In genomic region chr20:45971675-45972499, GRCh38 we compare ENCODE assay signal across 1 cellular context.
TF ChIP-seq lines count a peak whose summit lies in the region.

TSS of gene ZNF335 (minus strand) at chr20:45972203. CDS start at chr20:45971410, 793 bp downstream.

TF ChIP-seq in HepG2, 621 proteins besides CTCF, POLR2A, EP300 and RAD21 (continued from another document and continues in another):
- peak; percentile 72; the same call in 1 of the 2 replicates for TF ChIP-seq ZBED4 (CRISPR knock-in tag; IDR thresholded peaks at IDR 0.05; ENCODE audit: borderline replicate concordance)
- peak; percentile 67; the same call in 1 of the 2 replicates for TF ChIP-seq STAT5B (CRISPR knock-in tag; IDR thresholded peaks at IDR 0.05)
- peak; percentile 92 for TF ChIP-seq PHF5A (CRISPR knock-in tag; IDR thresholded peaks at IDR 0.05; ENCODE audit: low read depth, unreplicated experiment)
- TF ChIP-seq SSRP1 (CRISPR knock-in tag; IDR thresholded peaks at IDR 0.05): peak; percentile 84; the same call in 1 of the 2 replicates
- peak; percentile 42; the same call in 1 of the 2 replicates for TF ChIP-seq CEBPG (CRISPR knock-in tag; IDR thresholded peaks at IDR 0.05)
- TF ChIP-seq, protein P1, sequence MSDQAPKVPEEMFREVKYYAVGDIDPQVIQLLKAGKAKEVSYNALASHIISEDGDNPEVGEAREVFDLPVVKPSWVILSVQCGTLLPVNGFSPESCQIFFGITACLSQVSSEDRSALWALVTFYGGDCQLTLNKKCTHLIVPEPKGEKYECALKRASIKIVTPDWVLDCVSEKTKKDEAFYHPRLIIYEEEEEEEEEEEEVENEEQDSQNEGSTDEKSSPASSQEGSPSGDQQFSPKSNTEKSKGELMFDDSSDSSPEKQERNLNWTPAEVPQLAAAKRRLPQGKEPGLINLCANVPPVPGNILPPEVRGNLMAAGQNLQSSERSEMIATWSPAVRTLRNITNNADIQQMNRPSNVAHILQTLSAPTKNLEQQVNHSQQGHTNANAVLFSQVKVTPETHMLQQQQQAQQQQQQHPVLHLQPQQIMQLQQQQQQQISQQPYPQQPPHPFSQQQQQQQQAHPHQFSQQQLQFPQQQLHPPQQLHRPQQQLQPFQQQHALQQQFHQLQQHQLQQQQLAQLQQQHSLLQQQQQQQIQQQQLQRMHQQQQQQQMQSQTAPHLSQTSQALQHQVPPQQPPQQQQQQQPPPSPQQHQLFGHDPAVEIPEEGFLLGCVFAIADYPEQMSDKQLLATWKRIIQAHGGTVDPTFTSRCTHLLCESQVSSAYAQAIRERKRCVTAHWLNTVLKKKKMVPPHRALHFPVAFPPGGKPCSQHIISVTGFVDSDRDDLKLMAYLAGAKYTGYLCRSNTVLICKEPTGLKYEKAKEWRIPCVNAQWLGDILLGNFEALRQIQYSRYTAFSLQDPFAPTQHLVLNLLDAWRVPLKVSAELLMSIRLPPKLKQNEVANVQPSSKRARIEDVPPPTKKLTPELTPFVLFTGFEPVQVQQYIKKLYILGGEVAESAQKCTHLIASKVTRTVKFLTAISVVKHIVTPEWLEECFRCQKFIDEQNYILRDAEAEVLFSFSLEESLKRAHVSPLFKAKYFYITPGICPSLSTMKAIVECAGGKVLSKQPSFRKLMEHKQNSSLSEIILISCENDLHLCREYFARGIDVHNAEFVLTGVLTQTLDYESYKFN (CRISPR knock-in tag; conservative IDR thresholded peaks at IDR 0.05): peak; percentile 60
- TF ChIP-seq ZKSCAN5 (CRISPR knock-in tag; IDR thresholded peaks at IDR 0.05): no peak; the same call in none of the 2 replicates
- TF ChIP-seq HNF1A (IDR thresholded peaks at IDR 0.05; ENCODE audit: low read depth): peak; percentile 64; the same call in 1 of the 2 replicates
- TF ChIP-seq HNF1A (CRISPR knock-in tag; IDR thresholded peaks at IDR 0.05; ENCODE audit: borderline replicate concordance): peak; percentile 60; the same call in 1 of the 2 replicates
- TF ChIP-seq ZMYM4 (CRISPR knock-in tag; IDR thresholded peaks at IDR 0.05): peak; percentile 90
- TF ChIP-seq PRMT3 (CRISPR knock-in tag; IDR thresholded peaks at IDR 0.05; ENCODE audit: borderline replicate concordance, low read depth): peak; percentile 23; the same call in 1 of the 2 replicates
- TF ChIP-seq ZNF790 (CRISPR knock-in tag; IDR thresholded peaks at IDR 0.05; ENCODE audit: borderline replicate concordance): peak; percentile 97
- TF ChIP-seq ZNF672 (CRISPR knock-in tag; IDR thresholded peaks at IDR 0.05): peak; percentile 68; the same call in 1 of the 2 replicates
- peak; percentile 57; the same call in 1 of the 2 replicates for TF ChIP-seq ZSCAN20 (CRISPR knock-in tag; IDR thresholded peaks at IDR 0.05; ENCODE audit: borderline replicate concordance)
- no peak for TF ChIP-seq NFATC3 (CRISPR knock-in tag; IDR thresholded peaks at IDR 0.05)
- TF ChIP-seq, protein P2, sequence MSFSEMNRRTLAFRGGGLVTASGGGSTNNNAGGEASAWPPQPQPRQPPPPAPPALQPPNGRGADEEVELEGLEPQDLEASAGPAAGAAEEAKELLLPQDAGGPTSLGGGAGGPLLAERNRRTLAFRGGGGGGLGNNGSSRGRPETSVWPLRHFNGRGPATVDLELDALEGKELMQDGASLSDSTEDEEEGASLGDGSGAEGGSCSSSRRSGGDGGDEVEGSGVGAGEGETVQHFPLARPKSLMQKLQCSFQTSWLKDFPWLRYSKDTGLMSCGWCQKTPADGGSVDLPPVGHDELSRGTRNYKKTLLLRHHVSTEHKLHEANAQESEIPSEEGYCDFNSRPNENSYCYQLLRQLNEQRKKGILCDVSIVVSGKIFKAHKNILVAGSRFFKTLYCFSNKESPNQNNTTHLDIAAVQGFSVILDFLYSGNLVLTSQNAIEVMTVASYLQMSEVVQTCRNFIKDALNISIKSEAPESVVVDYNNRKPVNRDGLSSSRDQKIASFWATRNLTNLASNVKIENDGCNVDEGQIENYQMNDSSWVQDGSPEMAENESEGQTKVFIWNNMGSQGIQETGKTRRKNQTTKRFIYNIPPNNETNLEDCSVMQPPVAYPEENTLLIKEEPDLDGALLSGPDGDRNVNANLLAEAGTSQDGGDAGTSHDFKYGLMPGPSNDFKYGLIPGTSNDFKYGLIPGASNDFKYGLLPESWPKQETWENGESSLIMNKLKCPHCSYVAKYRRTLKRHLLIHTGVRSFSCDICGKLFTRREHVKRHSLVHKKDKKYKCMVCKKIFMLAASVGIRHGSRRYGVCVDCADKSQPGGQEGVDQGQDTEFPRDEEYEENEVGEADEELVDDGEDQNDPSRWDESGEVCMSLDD (CRISPR knock-in tag; IDR thresholded peaks at IDR 0.05; ENCODE audit: borderline replicate concordance): 0 out of 2 replicates have a peak, but pooled peaks have one; percentile 43
- peak; percentile 86; the same call in 1 of the 2 replicates for TF ChIP-seq ZXDC (CRISPR knock-in tag; IDR thresholded peaks at IDR 0.05)
- TF ChIP-seq ZNF616 (CRISPR knock-in tag; IDR thresholded peaks at IDR 0.05; ENCODE audit: low read depth): peak; percentile 94
- TF ChIP-seq ZNF7 (CRISPR knock-in tag; IDR thresholded peaks at IDR 0.05): 0 out of 2 replicates have a peak, but pooled peaks have one; percentile 6
- no peak; the same call in none of the 2 replicates for TF ChIP-seq FOXA3 (CRISPR knock-in tag; IDR thresholded peaks at IDR 0.05)
- TF ChIP-seq, protein P3, sequence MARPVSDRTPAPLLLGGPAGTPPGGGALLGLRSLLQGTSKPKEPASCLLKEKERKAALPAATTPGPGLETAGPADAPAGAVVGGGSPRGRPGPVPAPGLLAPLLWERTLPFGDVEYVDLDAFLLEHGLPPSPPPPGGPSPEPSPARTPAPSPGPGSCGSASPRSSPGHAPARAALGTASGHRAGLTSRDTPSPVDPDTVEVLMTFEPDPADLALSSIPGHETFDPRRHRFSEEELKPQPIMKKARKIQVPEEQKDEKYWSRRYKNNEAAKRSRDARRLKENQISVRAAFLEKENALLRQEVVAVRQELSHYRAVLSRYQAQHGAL (CRISPR knock-in tag; IDR thresholded peaks at IDR 0.05; ENCODE audit: not compliant biosample characterization): no peak
- no peak; the same call in 1 of the 2 replicates for TF ChIP-seq HNF4A (CRISPR knock-in tag; IDR thresholded peaks at IDR 0.05)
- TF ChIP-seq, protein P4, sequence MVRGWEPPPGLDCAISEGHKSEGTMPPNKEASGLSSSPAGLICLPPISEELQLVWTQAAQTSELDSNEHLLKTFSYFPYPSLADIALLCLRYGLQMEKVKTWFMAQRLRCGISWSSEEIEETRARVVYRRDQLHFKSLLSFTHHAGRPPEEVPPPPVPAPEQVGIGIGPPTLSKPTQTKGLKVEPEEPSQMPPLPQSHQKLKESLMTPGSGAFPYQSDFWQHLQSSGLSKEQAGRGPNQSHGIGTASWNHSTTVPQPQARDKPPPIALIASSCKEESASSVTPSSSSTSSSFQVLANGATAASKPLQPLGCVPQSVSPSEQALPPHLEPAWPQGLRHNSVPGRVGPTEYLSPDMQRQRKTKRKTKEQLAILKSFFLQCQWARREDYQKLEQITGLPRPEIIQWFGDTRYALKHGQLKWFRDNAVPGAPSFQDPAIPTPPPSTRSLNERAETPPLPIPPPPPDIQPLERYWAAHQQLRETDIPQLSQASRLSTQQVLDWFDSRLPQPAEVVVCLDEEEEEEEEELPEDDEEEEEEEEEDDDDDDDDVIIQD (CRISPR knock-in tag; IDR thresholded peaks at IDR 0.05; ENCODE audit: low read depth): peak; percentile 62
- no peak for TF ChIP-seq MBD4 (IDR thresholded peaks at IDR 0.05; ENCODE audit: borderline replicate concordance, low read length)
- peak; percentile 60 for TF ChIP-seq MED1 (CRISPR knock-in tag; IDR thresholded peaks at IDR 0.05)
- peak; percentile 59 for TF ChIP-seq SKI (IDR thresholded peaks at IDR 0.05; ENCODE audit: partially characterized antibody)
- peak; percentile 68 for TF ChIP-seq ZNF773 (CRISPR knock-in tag; IDR thresholded peaks at IDR 0.05; ENCODE audit: borderline replicate concordance)
- peak; percentile 54 for TF ChIP-seq AGO2 (optimal IDR thresholded peaks at IDR 0.05; ENCODE audit: low read depth, low read length)
- peak; percentile 80 for TF ChIP-seq ZBTB38 (CRISPR knock-in tag; IDR thresholded peaks at IDR 0.05)
- peak; percentile 12; the same call in 1 of the 2 replicates for TF ChIP-seq ZNF430 (CRISPR knock-in tag; IDR thresholded peaks at IDR 0.05)
- peak; percentile 88 for TF ChIP-seq BCL3 (CRISPR knock-in tag; IDR thresholded peaks at IDR 0.05)
- TF ChIP-seq ZNF709 (CRISPR knock-in tag; IDR thresholded peaks at IDR 0.05): peak; percentile 90; the same call in 1 of the 2 replicates
- TF ChIP-seq CENPBD1 (CRISPR knock-in tag; IDR thresholded peaks at IDR 0.05; ENCODE audit: borderline replicate concordance, low read depth): peak; percentile 99
